In genomic region chr4:67573193-67573592, GRCh38 we compare ENCODE assay signal across 1 cellular context.
TF ChIP-seq lines count a peak whose summit lies in the region.

No MANE protein-coding gene starts in this region.

TF ChIP-seq in SK-N-SH, 30 proteins besides CTCF, POLR2A, EP300 and RAD21:
- TF ChIP-seq NFIC (IDR thresholded peaks at IDR 0.05; ENCODE audit: borderline replicate concordance), result no peak
- TF ChIP-seq GATA2 (CRISPR knock-in tag; IDR thresholded peaks at IDR 0.05), result no peak
- TF ChIP-seq GABPA (IDR thresholded peaks at IDR 0.05; ENCODE audit: low read depth), result no peak
- no peak for TF ChIP-seq FOXM1 (IDR thresholded peaks at IDR 0.05; ENCODE audit: low read depth)
